ENCODE assay signal across 11 cellular contexts in genomic region chr3:31958721-31959152, GRCh38. TPM values are rescaled to one million over a fixed set of nuclear protein-coding genes. Genes with fewer than 3 reads are reported as not detected.
DNase-seq lines count a peak whose midpoint lies in the region; ATAC-seq and TF ChIP-seq lines count a peak whose summit lies in the region.
"Had no signal": no experiment of that assay in that cellular context is flagged by ENCODE, and none has a peak within 500 bp of the region (broad histone marks: within the 10 kb centered on the region; RNA-seq: fewer than 3 reads in every experiment).

No MANE protein-coding gene starts in this region.

- CTCF ChIA-PET in PC-3 (lab: Charles Lee), result no interaction called here

- H3K27ac ChIP-seq in Karpas-422 (ENCODE audit: low read length), result peak overlapping the region; percentile 92
- no peak overlapping the region for H3K27ac ChIP-seq in PC-3 (ENCODE audit: low read length)
- H3K27ac ChIP-seq in right cardiac atrium (ENCODE audit: low read length), result no peak overlapping the region
- H3K27ac ChIP-seq in stomach smooth muscle (ENCODE audit: low read length), result peak overlapping the region; percentile 59
- H3K27ac ChIP-seq: RWPE1 had no signal

- H3K4me3 ChIP-seq in Karpas-422 (ENCODE audit: low read length) (no peak overlapping the region), PC-3 (ENCODE audit: low read length) (no peak overlapping the region), right cardiac atrium (ENCODE audit: low read length) (no peak overlapping the region), stomach smooth muscle (ENCODE audit: low read length in 2 of 2) (no peak overlapping the region)

- H2AFZ ChIP-seq in Karpas-422 (ENCODE audit: low read length) (no peak overlapping the region), PC-3 (ENCODE audit: low read length) (no peak overlapping the region)

- ATAC-seq in PC-3 (no peak), right cardiac atrium (peak; percentile 71 to 85), HG03460 (IDR thresholded peaks at IDR 0.05; ENCODE audit: unreplicated experiment) (no peak), HG03159 (IDR thresholded peaks at IDR 0.05; ENCODE audit: unreplicated experiment) (no peak)
- ATAC-seq: naive thymus-derived CD4-positive, alpha-beta T cell had no signal

- no peaks in the 10 kb centered on the region for H4K20me1 ChIP-seq in Karpas-422 (ENCODE audit: insufficient read depth, low read depth, low read length)
- H4K20me1 ChIP-seq in PC-3 (ENCODE audit: low read length), result peaks cover 6% of the 10 kb centered on the region; the same call in 1 of the 2 replicates

- H3K4me1 ChIP-seq in Karpas-422 (ENCODE audit: low read length) (peaks cover 62% of the 10 kb centered on the region), PC-3 (ENCODE audit: insufficient read depth, low read length) (peaks cover 42% of the 10 kb centered on the region), right cardiac atrium (ENCODE audit: control insufficient read depth, insufficient read depth, low read length) (peaks cover 3% of the 10 kb centered on the region), stomach smooth muscle (ENCODE audit: control insufficient read depth, insufficient read depth, low read length) (peaks cover 18% of the 10 kb centered on the region)

- H3K4me2 ChIP-seq in Karpas-422 (ENCODE audit: low read depth, low read length, poor library complexity, severe bottlenecking) (no peak overlapping the region), PC-3 (ENCODE audit: low read length) (no peak overlapping the region)

- WGBS in right cardiac atrium, result 26% methylated on average over 2 of the region's 2 CpGs

- TF ChIP-seq CTCF in PC-3 (conservative IDR thresholded peaks at IDR 0.05; ENCODE audit: low read depth, low read length), result no peak

- BruUV-seq in PC-3 (replicated peaks; lab: Mats Ljungman, UMichigan), result no TSS peak

- H3K79me2 ChIP-seq in Karpas-422 (ENCODE audit: low read length) (peaks cover 94% of the 10 kb centered on the region), PC-3 (ENCODE audit: low read length) (peaks cover 89% of the 10 kb centered on the region)

- POLR2A ChIA-PET in PC-3 (lab: Charles Lee; ENCODE audit: unreplicated experiment), result no interaction called here

- no peak overlapping the region for H3K9ac ChIP-seq in Karpas-422 (ENCODE audit: low read length)
- H3K9ac ChIP-seq in PC-3 (ENCODE audit: low read length), result no peak overlapping the region
- no peak overlapping the region for H3K9ac ChIP-seq in stomach smooth muscle (ENCODE audit: low read length in 2 of 2)

- peaks cover 44% of the 10 kb centered on the region for H3K36me3 ChIP-seq in Karpas-422 (ENCODE audit: insufficient read depth, low read length)
- peaks cover 5% of the 10 kb centered on the region; the same call in 1 of the 2 replicates for H3K36me3 ChIP-seq in PC-3 (ENCODE audit: low read depth, low read length)
- H3K36me3 ChIP-seq in stomach smooth muscle (ENCODE audit: control insufficient read depth in 2 of 2, insufficient read depth in 2 of 2, low read length in 2 of 2), result no peaks in the 10 kb centered on the region

- DNase-seq in Karpas-422 (no peak), PC-3 (peak; percentile 35), right cardiac atrium (peak in 1 of 3 donors; percentile 54), middle frontal gyrus (ENCODE audit: extremely low spot score, low spot score) (no peak)
- no peak for DNase-seq in stimulated activated CD4-positive, alpha-beta T cell treated with anti-CD3 and anti-CD28 coated beads, Interleukin-4, amount 100 ng/mL, for 24 hours
- DNase-seq: naive thymus-derived CD4-positive, alpha-beta T cell; stimulated activated CD4-positive, alpha-beta T cell treated with anti-CD3 and anti-CD28 coated beads, Interleukin-4, amount 100 ng/mL, for 4 hours had no signal

- intact Hi-C loops in PC-3 (cut with micrococcal nuclease) (no loop called here), right cardiac atrium (cut with DNase I) (no loop called here)

- H3K9me2 ChIP-seq in Karpas-422 (replicated peaks; ENCODE audit: insufficient read depth, low read length) (no peaks in the 10 kb centered on the region), PC-3 (replicated peaks; ENCODE audit: low read length) (no peaks in the 10 kb centered on the region)

- H3K9me3 ChIP-seq in Karpas-422 (ENCODE audit: low read length), result peaks cover 6% of the 10 kb centered on the region; the same call in 1 of the 2 replicates
- H3K9me3 ChIP-seq in PC-3 (ENCODE audit: low read length), result no peaks in the 10 kb centered on the region
- no peaks in the 10 kb centered on the region for H3K9me3 ChIP-seq in right cardiac atrium (ENCODE audit: control insufficient read depth, low read length)
- H3K9me3 ChIP-seq in stomach smooth muscle (ENCODE audit: control insufficient read depth in 2 of 2, low read length in 2 of 2), result peaks cover 8 to 9% of the 10 kb centered on the region in 2 donors

- no peaks in the 10 kb centered on the region for H3K27me3 ChIP-seq in Karpas-422 (ENCODE audit: low read length)
- no peaks in the 10 kb centered on the region for H3K27me3 ChIP-seq in PC-3 (ENCODE audit: low read length)
- H3K27me3 ChIP-seq in right cardiac atrium (ENCODE audit: control insufficient read depth, insufficient read depth), result no peaks in the 10 kb centered on the region
- no peaks in the 10 kb centered on the region for H3K27me3 ChIP-seq in stomach smooth muscle (ENCODE audit: control insufficient read depth in 1 of 2, insufficient read depth in 2 of 2, low read length in 2 of 2)

- peaks cover 6% of the 10 kb centered on the region for H3F3A ChIP-seq in PC-3 (ENCODE audit: low read length, unreplicated experiment)

RNA-seq across cellular contexts. Expression of gene OSBPL10, which starts 22.3 kb away (rescaled TPM):
- total RNA-seq in Karpas-422 (2014; rRNA removed; shearing (Covaris generic); ENCODE audit: low replicate concordance), result 87.0 and 106 TPM in 2 replicates
- total RNA-seq in PC-3 (2014; rRNA removed) (34.6 and 48.0 TPM in 2 replicates), right cardiac atrium (1 to 10 TPM; 4.6 to 5.9 (median 5.0) TPM)
- polyA plus RNA-seq in right cardiac atrium, result 2.2 TPM

RNA-seq across cellular contexts. Expression of gene ZNF860, which starts 22.8 kb away (rescaled TPM):
- 14.6 and 22.4 TPM in 2 replicates for total RNA-seq in Karpas-422 (2014; rRNA removed; shearing (Covaris generic); ENCODE audit: low replicate concordance)
- 7.9 and 10.5 TPM in 2 replicates for total RNA-seq in PC-3 (2014; rRNA removed)
- total RNA-seq in right cardiac atrium, result under 1 TPM; 0.12 to 0.34 (median 0.21) TPM
- polyA plus RNA-seq in right cardiac atrium, result 0.23 TPM
- polyA plus RNA-seq: naive thymus-derived CD4-positive, alpha-beta T cell had no signal

Comparison
In these comparisons a context has a peak if more than half of its experiments do, and no peak if none do; other contexts are left out.
1. H3K27ac ChIP-seq: peak in Karpas-422 (single experiment) and stomach smooth muscle (single experiment); none in PC-3 (single experiment) and right cardiac atrium (single experiment).
2. ATAC-seq: peak in right cardiac atrium (2 of 2); none in PC-3 (single experiment), HG03460 (single experiment) and HG03159 (single experiment).